Comparison of ENCODE assay signal across 1 cellular context in the genomic region with DNA sequence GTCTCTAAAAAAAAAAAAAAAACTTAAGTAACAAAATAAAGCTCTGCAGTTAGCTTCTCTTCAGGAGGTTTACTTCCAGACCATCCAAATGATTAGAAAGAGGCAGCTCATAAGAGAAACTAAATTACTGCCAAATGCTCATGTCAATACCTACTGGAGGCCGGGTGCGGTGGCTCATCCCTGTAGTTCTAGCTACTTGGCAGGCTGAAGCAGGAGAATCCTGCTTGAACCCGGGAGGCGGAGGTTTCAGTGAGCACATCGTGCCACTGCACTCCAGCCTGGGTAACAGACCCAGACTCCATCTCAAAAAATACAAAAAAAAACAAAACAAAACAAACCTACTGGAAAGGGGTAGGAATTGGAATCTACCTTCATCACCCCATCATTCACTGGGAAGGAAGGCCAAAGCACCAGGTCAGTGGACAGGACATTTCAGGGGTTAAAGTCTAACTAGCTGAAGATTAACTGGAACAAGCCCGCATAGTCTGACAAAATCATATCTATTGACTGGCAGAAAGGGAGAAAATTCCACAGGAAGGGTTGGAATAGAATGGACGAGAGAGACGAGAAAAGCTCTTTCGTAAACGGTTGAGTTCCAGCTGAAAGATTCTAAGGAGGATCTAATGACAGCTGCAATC.
TF ChIP-seq lines count a peak whose summit lies in the region.

No MANE protein-coding gene starts in this region.

TF ChIP-seq in HCT116, 20 proteins besides CTCF, POLR2A, EP300 and RAD21:
- TF ChIP-seq TCF7L2 (IDR thresholded peaks at IDR 0.05; ENCODE audit: borderline replicate concordance, extremely low read depth, insufficient read depth, insufficient read length) = no peak
- no peak for TF ChIP-seq YY1 (IDR thresholded peaks at IDR 0.05; ENCODE audit: extremely low read depth, insufficient replicate concordance, low read depth, low read length)
- no peak for TF ChIP-seq SIN3A (IDR thresholded peaks at IDR 0.05; ENCODE audit: low read depth)
- TF ChIP-seq MAX (IDR thresholded peaks at IDR 0.05) = no peak
- no peak for TF ChIP-seq SRF (IDR thresholded peaks at IDR 0.05; ENCODE audit: low read depth)
- TF ChIP-seq, protein P1, sequence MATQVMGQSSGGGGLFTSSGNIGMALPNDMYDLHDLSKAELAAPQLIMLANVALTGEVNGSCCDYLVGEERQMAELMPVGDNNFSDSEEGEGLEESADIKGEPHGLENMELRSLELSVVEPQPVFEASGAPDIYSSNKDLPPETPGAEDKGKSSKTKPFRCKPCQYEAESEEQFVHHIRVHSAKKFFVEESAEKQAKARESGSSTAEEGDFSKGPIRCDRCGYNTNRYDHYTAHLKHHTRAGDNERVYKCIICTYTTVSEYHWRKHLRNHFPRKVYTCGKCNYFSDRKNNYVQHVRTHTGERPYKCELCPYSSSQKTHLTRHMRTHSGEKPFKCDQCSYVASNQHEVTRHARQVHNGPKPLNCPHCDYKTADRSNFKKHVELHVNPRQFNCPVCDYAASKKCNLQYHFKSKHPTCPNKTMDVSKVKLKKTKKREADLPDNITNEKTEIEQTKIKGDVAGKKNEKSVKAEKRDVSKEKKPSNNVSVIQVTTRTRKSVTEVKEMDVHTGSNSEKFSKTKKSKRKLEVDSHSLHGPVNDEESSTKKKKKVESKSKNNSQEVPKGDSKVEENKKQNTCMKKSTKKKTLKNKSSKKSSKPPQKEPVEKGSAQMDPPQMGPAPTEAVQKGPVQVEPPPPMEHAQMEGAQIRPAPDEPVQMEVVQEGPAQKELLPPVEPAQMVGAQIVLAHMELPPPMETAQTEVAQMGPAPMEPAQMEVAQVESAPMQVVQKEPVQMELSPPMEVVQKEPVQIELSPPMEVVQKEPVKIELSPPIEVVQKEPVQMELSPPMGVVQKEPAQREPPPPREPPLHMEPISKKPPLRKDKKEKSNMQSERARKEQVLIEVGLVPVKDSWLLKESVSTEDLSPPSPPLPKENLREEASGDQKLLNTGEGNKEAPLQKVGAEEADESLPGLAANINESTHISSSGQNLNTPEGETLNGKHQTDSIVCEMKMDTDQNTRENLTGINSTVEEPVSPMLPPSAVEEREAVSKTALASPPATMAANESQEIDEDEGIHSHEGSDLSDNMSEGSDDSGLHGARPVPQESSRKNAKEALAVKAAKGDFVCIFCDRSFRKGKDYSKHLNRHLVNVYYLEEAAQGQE (IDR thresholded peaks at IDR 0.05; ENCODE audit: low read depth) = no peak
- TF ChIP-seq ELF1 (IDR thresholded peaks at IDR 0.05; ENCODE audit: borderline replicate concordance, low read depth) = no peak
- TF ChIP-seq EZH2 (IDR thresholded peaks at IDR 0.05) = no peak
- TF ChIP-seq, protein P2, sequence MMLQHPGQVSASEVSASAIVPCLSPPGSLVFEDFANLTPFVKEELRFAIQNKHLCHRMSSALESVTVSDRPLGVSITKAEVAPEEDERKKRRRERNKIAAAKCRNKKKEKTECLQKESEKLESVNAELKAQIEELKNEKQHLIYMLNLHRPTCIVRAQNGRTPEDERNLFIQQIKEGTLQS (IDR thresholded peaks at IDR 0.05) = no peak
- TF ChIP-seq POLR2AphosphoS5 (IDR thresholded peaks at IDR 0.05; ENCODE audit: low read depth, low read length) = no peak
- no peak for TF ChIP-seq EGR1 (IDR thresholded peaks at IDR 0.05; ENCODE audit: low read depth)
- TF ChIP-seq FOSL1 (IDR thresholded peaks at IDR 0.05; ENCODE audit: low read depth) = no peak
- TF ChIP-seq EZH2phosphoT487 (IDR thresholded peaks at IDR 0.05; ENCODE audit: borderline replicate concordance) = no peak
TF ChIP-seq in HCT116: peak in this region for 0.
